Comparison of ENCODE assay signal across 12 cellular contexts in genomic region chr6:159540152-159540551, GRCh38.
DNase-seq lines count a peak whose midpoint lies in the region; ATAC-seq, FAIRE-seq and TF ChIP-seq lines count a peak whose summit lies in the region.
"Had no signal": no experiment of that assay in that cellular context is flagged by ENCODE, and none has a peak within 500 bp of the region (broad histone marks: within the 10 kb centered on the region; RNA-seq: fewer than 3 reads in every experiment).

No MANE protein-coding gene starts in this region.

- no peak for FAIRE-seq in keratinocyte (lab: Jason Lieb, UNC)

- H3K4me1 ChIP-seq in keratinocyte (ENCODE audit: control insufficient read depth, extremely low read depth, insufficient read depth, low read length), result no peaks in the 10 kb centered on the region
- H3K4me1 ChIP-seq in testis, result no peaks in the 10 kb centered on the region

- H3K36me3 ChIP-seq in H7 (replicated peaks; ENCODE audit: control insufficient read depth, insufficient read depth, low read length), result no peaks in the 10 kb centered on the region
- H3K36me3 ChIP-seq in keratinocyte (ENCODE audit: control insufficient read depth in 2 of 2, extremely low read depth in 1 of 2, insufficient read depth in 2 of 2, low read length in 2 of 2), result no peaks in the 10 kb centered on the region
- no peaks in the 10 kb centered on the region for H3K36me3 ChIP-seq in testis (ENCODE audit: low read depth, missing control alignments)

- WGBS in testis, 2 donors, result 39 to 42% methylated on average over 11 to 12 of the region's 12 CpGs

- H3K79me2 ChIP-seq in keratinocyte (ENCODE audit: control insufficient read depth, insufficient read depth, low read length), result no peaks in the 10 kb centered on the region

- no peak overlapping the region for H2AFZ ChIP-seq in keratinocyte (ENCODE audit: control insufficient read depth, low read length)

- H3K4me3 ChIP-seq in H7 (ENCODE audit: insufficient read depth, low read depth, low read length) (no peak overlapping the region), keratinocyte (ENCODE audit: control insufficient read depth in 2 of 3, extremely low read depth in 1 of 3, insufficient read depth in 2 of 3, low read depth in 1 of 3, low read length in 3 of 3) (no peak overlapping the region), testis (no peak overlapping the region)

- no peak overlapping the region for H3K4me2 ChIP-seq in keratinocyte (ENCODE audit: control insufficient read depth, extremely low read depth, insufficient read depth, low read depth, low read length)

- dilution Hi-C loops in keratinocyte (cut with MboI; ENCODE audit: extremely low pct_ligation_motif_present, low sequenced_read_pairs), result no loop called here

- no peaks in the 10 kb centered on the region for H4K20me1 ChIP-seq in keratinocyte (ENCODE audit: control insufficient read depth, extremely low read depth, insufficient read depth, low read length)

- no peak for TF ChIP-seq POLR2A in testis (IDR thresholded peaks at IDR 0.05)

- no peaks in the 10 kb centered on the region; the same call in 1 of the 2 replicates for H3K27me3 ChIP-seq in H7 (ENCODE audit: control insufficient read depth, insufficient read depth, low read length)
- H3K27me3 ChIP-seq in keratinocyte (ENCODE audit: control insufficient read depth, extremely low read depth, insufficient read depth, low read length), result no peaks in the 10 kb centered on the region
- H3K27me3 ChIP-seq in testis, result no peaks in the 10 kb centered on the region

- H3K9ac ChIP-seq in keratinocyte (ENCODE audit: control insufficient read depth, extremely low read depth, insufficient read depth, low read length), result no peak overlapping the region

- no peaks in the 10 kb centered on the region for H3K9me1 ChIP-seq in keratinocyte (ENCODE audit: control insufficient read depth, extremely low read depth, insufficient read depth, low read length)

- H3K9me3 ChIP-seq in keratinocyte (ENCODE audit: control insufficient read depth, low read depth, low read length) (no peaks in the 10 kb centered on the region), testis (no peaks in the 10 kb centered on the region)

- DNase-seq in COLO668 (lab: John Stamatoyannopoulos, UW; ENCODE audit: unreplicated experiment), result peak; percentile 2
- peak; percentile 66 for DNase-seq in H7
- DNase-seq in SK-N-DZ (ENCODE audit: low spot score), result peak; percentile 16
- DNase-seq in keratinocyte (ENCODE audit: low read depth, low spot score), result no peak
- DNase-seq in NCI-H345 treated with DMSO at 0.1 percent for 48 hours (lab: John Stamatoyannopoulos, UW; ENCODE audit: unreplicated experiment), result no peak
- DNase-seq in stimulated activated CD4-positive, alpha-beta T cell treated with anti-CD3 and anti-CD28 coated beads, Interleukin-4, amount 100 ng/mL, for 4 hours, result no peak
- DNase-seq in testis, result no peak
- DNase-seq: activated B cell treated with CpG ODN at 0.5 μM for 24 hours; activated effector memory CD4-positive, alpha-beta T cell treated with anti-CD3 and anti-CD28 coated beads, Interleukin-2, amount 50 U/mL, for 16 hours; Calu3; NCI-H1092 treated with DMSO at 0.1 percent for 48 hours had no signal

- TF ChIP-seq CTCF in keratinocyte (optimal IDR thresholded peaks at IDR 0.05 in 1 of 3, IDR thresholded peaks at IDR 0.05 in 1 of 3, conservative IDR thresholded peaks at IDR 0.05 in 1 of 3; ENCODE audit: extremely low read depth in 1 of 3, insufficient read depth in 2 of 3, low read length in 3 of 3) (peak; percentile 17 to 26 (median 26)), testis (IDR thresholded peaks at IDR 0.05) (no peak)

- ATAC-seq in GM19452 (IDR thresholded peaks at IDR 0.05; ENCODE audit: unreplicated experiment), result no peak

- H3K27ac ChIP-seq in keratinocyte (ENCODE audit: control insufficient read depth, insufficient read depth, low read length) (no peak overlapping the region), testis (no peak overlapping the region)

- intact Hi-C loops in testis (cut with DNase I; ENCODE audit: low total_unique reads), result no loop called here

Comparison
In these comparisons a context has a peak if more than half of its experiments do, and no peak if none do; other contexts are left out.
1. DNase-seq: peak in COLO668 (single experiment), H7 (single experiment) and SK-N-DZ (single experiment); none in keratinocyte (single experiment), NCI-H345 treated with DMSO at 0.1 percent for 48 hours (single experiment), stimulated activated CD4-positive, alpha-beta T cell treated with anti-CD3 and anti-CD28 coated beads, Interleukin-4, amount 100 ng/mL, for 4 hours (0 of 2) and testis (single experiment).
2. CTCF ChIP-seq: peak in keratinocyte (3 of 3); none in testis (0 of 3).